1 cellular context compared by ENCODE assay signal in the genomic region with DNA sequence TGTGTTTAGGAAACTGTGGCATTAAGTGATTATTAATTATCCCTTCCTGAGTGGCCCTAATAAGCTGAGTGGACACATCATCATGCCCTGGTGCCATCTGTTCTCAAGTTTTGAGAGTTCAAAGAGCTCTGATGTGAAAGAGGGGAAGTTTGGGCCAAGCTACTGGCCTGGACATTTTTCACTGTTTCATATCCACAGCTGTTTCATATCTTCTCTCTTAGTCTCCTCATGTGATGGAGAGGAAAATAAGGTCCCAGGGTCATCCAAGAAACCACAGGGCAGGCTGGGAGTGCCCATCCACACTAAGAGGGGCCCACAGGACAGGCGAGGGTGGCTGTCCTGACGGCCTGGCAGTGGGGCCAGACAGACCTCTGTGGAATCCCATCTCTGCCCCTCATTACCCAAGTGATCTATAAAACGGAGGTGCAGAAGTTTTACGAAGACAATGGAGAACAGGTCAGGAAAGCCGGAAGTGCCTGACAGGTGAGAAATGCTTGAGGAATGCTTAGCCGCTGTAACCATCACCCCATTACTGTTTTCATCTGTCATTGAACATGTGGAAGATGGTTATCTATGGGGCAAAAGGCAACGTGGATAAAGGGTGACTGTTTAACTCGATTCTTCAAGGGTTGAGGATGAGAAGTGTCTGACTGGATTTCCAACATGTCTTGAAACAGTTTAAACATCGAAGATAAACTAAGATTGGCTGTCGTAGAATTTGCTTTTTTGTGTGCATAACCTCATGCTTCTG.
A peak's percentile ranks its signal among the peaks of the same experiment; 100 is the strongest.
TF ChIP-seq lines count a peak whose summit lies in the region.

No MANE protein-coding gene starts in this region.

TF ChIP-seq in HepG2, 621 proteins besides CTCF, POLR2A, EP300 and RAD21:
- TF ChIP-seq SAP130 (CRISPR knock-in tag; IDR thresholded peaks at IDR 0.05; ENCODE audit: low read depth) (peak; percentile 45; the same call in 1 of the 2 replicates), FOSL2 (CRISPR knock-in tag; IDR thresholded peaks at IDR 0.05) (peak; percentile 44; the same call in 1 of the 2 replicates), PPARG (CRISPR knock-in tag; conservative IDR thresholded peaks at IDR 0.05) (peak; percentile 57; the same call in 1 of the 2 replicates), ZNF253 (CRISPR knock-in tag; IDR thresholded peaks at IDR 0.05; ENCODE audit: borderline replicate concordance) (no peak), RBM22 (optimal IDR thresholded peaks at IDR 0.05; ENCODE audit: low read length) (peak; percentile 67), SSRP1 (CRISPR knock-in tag; IDR thresholded peaks at IDR 0.05) (peak; percentile 41; the same call in 1 of the 2 replicates), PAWR (CRISPR knock-in tag; IDR thresholded peaks at IDR 0.05; ENCODE audit: borderline replicate concordance) (no peak), ZNF230 (CRISPR knock-in tag; IDR thresholded peaks at IDR 0.05) (no peak), BCL6 (CRISPR knock-in tag; IDR thresholded peaks at IDR 0.05) (0 out of 2 replicates have a peak, but pooled peaks have one; percentile 5), ATAD3A (CRISPR knock-in tag; IDR thresholded peaks at IDR 0.05) (no peak), RARA (CRISPR knock-in tag; IDR thresholded peaks at IDR 0.05) (peak; percentile 17; the same call in 1 of the 2 replicates)
- TF ChIP-seq, protein P1, sequence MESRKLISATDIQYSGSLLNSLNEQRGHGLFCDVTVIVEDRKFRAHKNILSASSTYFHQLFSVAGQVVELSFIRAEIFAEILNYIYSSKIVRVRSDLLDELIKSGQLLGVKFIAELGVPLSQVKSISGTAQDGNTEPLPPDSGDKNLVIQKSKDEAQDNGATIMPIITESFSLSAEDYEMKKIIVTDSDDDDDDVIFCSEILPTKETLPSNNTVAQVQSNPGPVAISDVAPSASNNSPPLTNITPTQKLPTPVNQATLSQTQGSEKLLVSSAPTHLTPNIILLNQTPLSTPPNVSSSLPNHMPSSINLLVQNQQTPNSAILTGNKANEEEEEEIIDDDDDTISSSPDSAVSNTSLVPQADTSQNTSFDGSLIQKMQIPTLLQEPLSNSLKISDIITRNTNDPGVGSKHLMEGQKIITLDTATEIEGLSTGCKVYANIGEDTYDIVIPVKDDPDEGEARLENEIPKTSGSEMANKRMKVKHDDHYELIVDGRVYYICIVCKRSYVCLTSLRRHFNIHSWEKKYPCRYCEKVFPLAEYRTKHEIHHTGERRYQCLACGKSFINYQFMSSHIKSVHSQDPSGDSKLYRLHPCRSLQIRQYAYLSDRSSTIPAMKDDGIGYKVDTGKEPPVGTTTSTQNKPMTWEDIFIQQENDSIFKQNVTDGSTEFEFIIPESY (CRISPR knock-in tag; IDR thresholded peaks at IDR 0.05) = peak; percentile 51; the same call in 1 of the 2 replicates
- TF ChIP-seq, protein P2, sequence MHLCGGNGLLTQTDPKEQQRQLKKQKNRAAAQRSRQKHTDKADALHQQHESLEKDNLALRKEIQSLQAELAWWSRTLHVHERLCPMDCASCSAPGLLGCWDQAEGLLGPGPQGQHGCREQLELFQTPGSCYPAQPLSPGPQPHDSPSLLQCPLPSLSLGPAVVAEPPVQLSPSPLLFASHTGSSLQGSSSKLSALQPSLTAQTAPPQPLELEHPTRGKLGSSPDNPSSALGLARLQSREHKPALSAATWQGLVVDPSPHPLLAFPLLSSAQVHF (CRISPR knock-in tag; IDR thresholded peaks at IDR 0.05) = no peak
- TF ChIP-seq, protein P3, sequence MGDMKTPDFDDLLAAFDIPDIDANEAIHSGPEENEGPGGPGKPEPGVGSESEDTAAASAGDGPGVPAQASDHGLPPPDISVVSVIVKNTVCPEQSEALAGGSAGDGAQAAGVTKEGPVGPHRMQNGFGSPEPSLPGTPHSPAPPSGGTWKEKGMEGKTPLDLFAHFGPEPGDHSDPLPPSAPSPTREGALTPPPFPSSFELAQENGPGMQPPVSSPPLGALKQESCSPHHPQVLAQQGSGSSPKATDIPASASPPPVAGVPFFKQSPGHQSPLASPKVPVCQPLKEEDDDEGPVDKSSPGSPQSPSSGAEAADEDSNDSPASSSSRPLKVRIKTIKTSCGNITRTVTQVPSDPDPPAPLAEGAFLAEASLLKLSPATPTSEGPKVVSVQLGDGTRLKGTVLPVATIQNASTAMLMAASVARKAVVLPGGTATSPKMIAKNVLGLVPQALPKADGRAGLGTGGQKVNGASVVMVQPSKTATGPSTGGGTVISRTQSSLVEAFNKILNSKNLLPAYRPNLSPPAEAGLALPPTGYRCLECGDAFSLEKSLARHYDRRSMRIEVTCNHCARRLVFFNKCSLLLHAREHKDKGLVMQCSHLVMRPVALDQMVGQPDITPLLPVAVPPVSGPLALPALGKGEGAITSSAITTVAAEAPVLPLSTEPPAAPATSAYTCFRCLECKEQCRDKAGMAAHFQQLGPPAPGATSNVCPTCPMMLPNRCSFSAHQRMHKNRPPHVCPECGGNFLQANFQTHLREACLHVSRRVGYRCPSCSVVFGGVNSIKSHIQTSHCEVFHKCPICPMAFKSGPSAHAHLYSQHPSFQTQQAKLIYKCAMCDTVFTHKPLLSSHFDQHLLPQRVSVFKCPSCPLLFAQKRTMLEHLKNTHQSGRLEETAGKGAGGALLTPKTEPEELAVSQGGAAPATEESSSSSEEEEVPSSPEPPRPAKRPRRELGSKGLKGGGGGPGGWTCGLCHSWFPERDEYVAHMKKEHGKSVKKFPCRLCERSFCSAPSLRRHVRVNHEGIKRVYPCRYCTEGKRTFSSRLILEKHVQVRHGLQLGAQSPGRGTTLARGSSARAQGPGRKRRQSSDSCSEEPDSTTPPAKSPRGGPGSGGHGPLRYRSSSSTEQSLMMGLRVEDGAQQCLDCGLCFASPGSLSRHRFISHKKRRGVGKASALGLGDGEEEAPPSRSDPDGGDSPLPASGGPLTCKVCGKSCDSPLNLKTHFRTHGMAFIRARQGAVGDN (CRISPR knock-in tag; IDR thresholded peaks at IDR 0.05) = peak; percentile 20; the same call in 1 of the 2 replicates
